ENCODE assay signal across 22 cellular contexts in genomic region chr16:88005968-88006367, GRCh38.
"Had no signal": no experiment of that assay in that cellular context is flagged by ENCODE, and none has a peak within 500 bp of the region (broad histone marks: within the 10 kb centered on the region; RNA-seq: fewer than 3 reads in every experiment).

No MANE protein-coding gene starts in this region.

- H3K27ac ChIP-seq: epithelial cell of prostate, esophagus squamous epithelium, gastroesophageal sphincter, left ventricle myocardium inferior, right atrium auricular region, testis, upper lobe of right lung, vagina had no signal

- H3K27ac Mint-ChIP-seq: dendritic cell treated with granulocyte-macrophage colony-stimulating factor and Interleukin-4, amounts not matched to agents 40 ng/mL and 50 ng/mL, for 4 days; effector memory CD8-positive, alpha-beta T cell; stimulated activated naive CD8-positive, alpha-beta T cell treated with anti-CD3 and anti-CD28 coated beads, Interleukin-15, amount 100 ng/mL, for 72 hours had no signal

- H3K9me3 Mint-ChIP-seq: dendritic cell treated with granulocyte-macrophage colony-stimulating factor and Interleukin-4, amounts not matched to agents 40 ng/mL and 50 ng/mL, for 4 days; effector memory CD8-positive, alpha-beta T cell; stimulated activated naive B cell treated with anti-CD40 and anti-IgM and Interleukin-4, amounts not matched to agents 10 μg/mL and 1 μg/mL and 100 μg/mL, for 72 hours; stimulated activated naive CD8-positive, alpha-beta T cell treated with anti-CD3 and anti-CD28 coated beads, Interleukin-15, amount 100 ng/mL, for 72 hours had no signal

- ATAC-seq: effector memory CD8-positive, alpha-beta T cell; gastroesophageal sphincter; stimulated activated naive CD8-positive, alpha-beta T cell treated with anti-CD3 and anti-CD28 coated beads, Interleukin-15, amount 100 ng/mL, for 72 hours had no signal

- DNase-seq: effector memory CD8-positive, alpha-beta T cell; esophagus squamous epithelium; foreskin fibroblast; glutamatergic neuron; kidney; left cardiac atrium; left ventricle myocardium inferior; mesenchymal stem cell; naive thymus-derived CD4-positive, alpha-beta T cell; stimulated activated CD4-positive, alpha-beta T cell treated with anti-CD3 and anti-CD28 coated beads, Interleukin-4, amount 100 ng/mL, for 24 hours; stimulated activated naive B cell treated with anti-CD40 and anti-IgM and Interleukin-4, amounts not matched to agents 10 μg/mL and 1 μg/mL and 100 μg/mL, for 72 hours; stimulated activated naive CD8-positive, alpha-beta T cell treated with anti-CD3 and anti-CD28 coated beads, Interleukin-15, amount 100 ng/mL, for 72 hours; testis; upper lobe of right lung had no signal

- H3K27me3 ChIP-seq: esophagus squamous epithelium, gastroesophageal sphincter, right atrium auricular region, testis, tibial nerve, upper lobe of right lung, vagina had no signal

- H3K4me1 ChIP-seq: esophagus squamous epithelium, gastroesophageal sphincter, right atrium auricular region, testis, upper lobe of right lung, vagina had no signal

- H3K4me3 Mint-ChIP-seq: dendritic cell treated with granulocyte-macrophage colony-stimulating factor and Interleukin-4, amounts not matched to agents 40 ng/mL and 50 ng/mL, for 4 days; effector memory CD8-positive, alpha-beta T cell; naive thymus-derived CD4-positive, alpha-beta T cell; stimulated activated naive CD8-positive, alpha-beta T cell treated with anti-CD3 and anti-CD28 coated beads, Interleukin-15, amount 100 ng/mL, for 72 hours had no signal

- FAIRE-seq: colon, kidney had no signal

- H3K4me3 ChIP-seq: esophagus squamous epithelium, gastroesophageal sphincter, left ventricle myocardium inferior, lung, right atrium auricular region, testis, tibial nerve, upper lobe of right lung, vagina had no signal

- H3K27me3 Mint-ChIP-seq: dendritic cell treated with granulocyte-macrophage colony-stimulating factor and Interleukin-4, amounts not matched to agents 40 ng/mL and 50 ng/mL, for 4 days; effector memory CD8-positive, alpha-beta T cell; naive thymus-derived CD4-positive, alpha-beta T cell; stimulated activated naive B cell treated with anti-CD40 and anti-IgM and Interleukin-4, amounts not matched to agents 10 μg/mL and 1 μg/mL and 100 μg/mL, for 72 hours; stimulated activated naive CD8-positive, alpha-beta T cell treated with anti-CD3 and anti-CD28 coated beads, Interleukin-15, amount 100 ng/mL, for 72 hours had no signal

- H3K9me3 ChIP-seq: esophagus squamous epithelium, gastroesophageal sphincter, left ventricle myocardium inferior, right atrium auricular region, testis, tibial nerve, upper lobe of right lung, vagina had no signal
